Comparison of ENCODE assay signal across 9 cellular contexts in genomic region chr10:132036887-132037675, GRCh38. TPM values are rescaled to one million over a fixed set of nuclear protein-coding genes. Genes with fewer than 3 reads are reported as not detected.
DNase-seq lines count a peak whose midpoint lies in the region; ATAC-seq and TF ChIP-seq lines count a peak whose summit lies in the region.
"Had no signal": no experiment of that assay in that cellular context is flagged by ENCODE, and none has a peak within 500 bp of the region (broad histone marks: within the 10 kb centered on the region; RNA-seq: fewer than 3 reads in every experiment).

No MANE protein-coding gene starts in this region.

- no peak overlapping the region for H2AFZ ChIP-seq in MM.1S (ENCODE audit: low read length)

- ATAC-seq in left lung = peak; percentile 21
- ATAC-seq in GM18861 (IDR thresholded peaks at IDR 0.05; ENCODE audit: unreplicated experiment) = no peak

- no peaks in the 10 kb centered on the region for H3K79me2 ChIP-seq in MM.1S (ENCODE audit: low read length)

- no peaks in the 10 kb centered on the region for H3F3A ChIP-seq in MM.1S (ENCODE audit: insufficient read depth, low read length)

- intact Hi-C loops in left lung (cut with DNase I) = no loop called here

- peak overlapping the region; percentile 71 for H3K4me3 Mint-ChIP-seq in chondrocyte (ENCODE audit: unreplicated experiment)

- H3K9ac ChIP-seq in stomach smooth muscle (ENCODE audit: low read length in 2 of 2) = peak overlapping the region in 1 of 2 donors; percentile 33
- H3K9ac ChIP-seq in MM.1S (ENCODE audit: low read length) = no peak overlapping the region

- H3K4me1 ChIP-seq in left lung = peaks cover 3 to 12% of the 10 kb centered on the region in 2 donors
- H3K4me1 ChIP-seq in stomach smooth muscle (ENCODE audit: control insufficient read depth, insufficient read depth, low read length) = peaks cover 8% of the 10 kb centered on the region
- no peaks in the 10 kb centered on the region for H3K4me1 ChIP-seq in MM.1S (ENCODE audit: low read length)

- H3K27me3 ChIP-seq in left lung (peaks cover 51 to 94% of the 10 kb centered on the region in 2 donors), stomach smooth muscle (ENCODE audit: control insufficient read depth in 1 of 2, insufficient read depth in 2 of 2, low read length in 2 of 2) (peaks cover 0 to 19% of the 10 kb centered on the region in 2 donors), MM.1S (replicated peaks; ENCODE audit: insufficient read depth, low read length) (peaks cover 19% of the 10 kb centered on the region)

- TF ChIP-seq CTCF in chondrocyte (IDR thresholded peaks at IDR 0.05) (peak; percentile 26), left lung (IDR thresholded peaks at IDR 0.05) (no peak), MM.1S (IDR thresholded peaks at IDR 0.05; ENCODE audit: low read length) (no peak)

- peak overlapping the region in 1 of 2 donors; percentile 13 for H3K4me3 ChIP-seq in left lung
- peak overlapping the region; percentile 40 to 76 for H3K4me3 ChIP-seq in stomach smooth muscle (ENCODE audit: low read length in 2 of 2)
- no peak overlapping the region for H3K4me3 ChIP-seq in MM.1S (ENCODE audit: low read length)

- no peaks in the 10 kb centered on the region for H3K36me3 ChIP-seq in left lung
- no peaks in the 10 kb centered on the region for H3K36me3 ChIP-seq in stomach smooth muscle (ENCODE audit: control insufficient read depth in 2 of 2, insufficient read depth in 2 of 2, low read length in 2 of 2)
- H3K36me3 ChIP-seq in MM.1S (replicated peaks; ENCODE audit: insufficient read depth, low read length) = no peaks in the 10 kb centered on the region

- peak; percentile 66 for DNase-seq in DMS53 (lab: John Stamatoyannopoulos, UW)
- no peak for DNase-seq in DMS53 treated with DMSO at 0.1 percent for 48 hours (lab: John Stamatoyannopoulos, UW; ENCODE audit: unreplicated experiment)
- DNase-seq in chondrocyte (ENCODE audit: low spot score) = peak; percentile 69
- no peak for DNase-seq in left lung
- DNase-seq in MM.1S = no peak
- DNase-seq in NCI-H146 treated with DMSO at 0.1 percent for 48 hours (lab: John Stamatoyannopoulos, UW; ENCODE audit: unreplicated experiment) = no peak
- DNase-seq: NCI-H345 had no signal

- peaks cover 55% of the 10 kb centered on the region for H3K27me3 Mint-ChIP-seq in chondrocyte (ENCODE audit: low read depth)

- no peak overlapping the region for H3K4me2 ChIP-seq in MM.1S (ENCODE audit: low read depth, low read length)

- H3K4me1 Mint-ChIP-seq in chondrocyte (ENCODE audit: low read depth) = peaks cover 7% of the 10 kb centered on the region

- H3K27ac Mint-ChIP-seq in chondrocyte (ENCODE audit: unreplicated experiment) = no peak overlapping the region

- H3K9me3 ChIP-seq in left lung (no peaks in the 10 kb centered on the region), stomach smooth muscle (ENCODE audit: control insufficient read depth in 2 of 2, low read length in 2 of 2) (no peaks in the 10 kb centered on the region), MM.1S (replicated peaks; ENCODE audit: insufficient read depth, low read length) (no peaks in the 10 kb centered on the region)

- H3K27ac ChIP-seq in left lung = no peak overlapping the region
- H3K27ac ChIP-seq in stomach smooth muscle (ENCODE audit: low read length) = no peak overlapping the region
- no peak overlapping the region for H3K27ac ChIP-seq in MM.1S (ENCODE audit: low read length)

- no peaks in the 10 kb centered on the region for H4K20me1 ChIP-seq in MM.1S (ENCODE audit: insufficient read depth, low read length)

- H3K9me3 Mint-ChIP-seq in chondrocyte (ENCODE audit: low read depth) = no peaks in the 10 kb centered on the region

- H3K36me3 Mint-ChIP-seq in chondrocyte (ENCODE audit: low read depth) = no peaks in the 10 kb centered on the region

- H3K9me2 ChIP-seq in MM.1S (replicated peaks; ENCODE audit: insufficient read depth, low read length) = no peaks in the 10 kb centered on the region

RNA-seq across cellular contexts. Expression of gene JAKMIP3, which starts 28.7 kb away (rescaled TPM):
- total RNA-seq in chondrocyte = 0.67 to 1.6 TPM (median 0.69 TPM) in 3 replicates
- total RNA-seq in left lung = under 1 TPM; 0.38 to 0.42 TPM

RNA-seq across cellular contexts. Expression of gene BNIP3, which starts 55.4 kb away (rescaled TPM):
- total RNA-seq in chondrocyte (31.0 to 97.4 TPM (median 88.9 TPM) in 3 replicates), left lung (10 to 100 TPM; 25.7 to 29.3 TPM)

Comparison
In these comparisons a context has a peak if more than half of its experiments do, and no peak if none do; other contexts are left out.
1. DNase-seq: peak in DMS53 (single experiment) and chondrocyte (single experiment); none in DMS53 treated with DMSO at 0.1 percent for 48 hours (single experiment), left lung (0 of 2), MM.1S (single experiment) and NCI-H146 treated with DMSO at 0.1 percent for 48 hours (single experiment).